Comparison of ENCODE assay signal across 30 cellular contexts in genomic region chr3:9812870-9813483, GRCh38.
"Had no signal": no experiment of that assay in that cellular context is flagged by ENCODE, and none has a peak within 500 bp of the region (broad histone marks: within the 10 kb centered on the region; RNA-seq: fewer than 3 reads in every experiment).

No MANE protein-coding gene starts in this region.

- H3K79me2 ChIP-seq: parathyroid adenoma had no signal

- H2AFZ ChIP-seq: neural progenitor cell, parathyroid adenoma had no signal

- H3K4me2 ChIP-seq: neural progenitor cell had no signal

- FAIRE-seq: astrocyte, kidney, small intestine had no signal

- H3K27me3 Mint-ChIP-seq: activated CD4-positive, alpha-beta T cell treated with anti-CD3 and anti-CD28 coated beads for 36 hours; effector memory CD8-positive, alpha-beta T cell; naive B cell had no signal

- H3K9me3 ChIP-seq: gastroesophageal sphincter, psoas muscle, sigmoid colon, transverse colon had no signal

- H3K27ac Mint-ChIP-seq: activated CD4-positive, alpha-beta T cell treated with anti-CD3 and anti-CD28 coated beads for 36 hours; immature natural killer cell; mesothelial cell of epicardium; neural progenitor cell; T-helper 2 cell treated with Interferon-gamma antibody and Interleukin-4, amounts not matched to agents 5 μg/mL and 100 μg/mL, for 36 hours had no signal

- H3K36me3 ChIP-seq: neural progenitor cell, transverse colon had no signal

- H3K4me3 ChIP-seq: gastroesophageal sphincter, neural progenitor cell, psoas muscle, sigmoid colon, transverse colon had no signal

- ATAC-seq: activated CD4-positive, alpha-beta T cell treated with anti-CD3 and anti-CD28 coated beads for 36 hours; effector memory CD8-positive, alpha-beta T cell; gastroesophageal sphincter; left colon; psoas muscle had no signal

- H3K27ac ChIP-seq: brain microvascular endothelial cell, gastroesophageal sphincter, neural progenitor cell, parathyroid adenoma, psoas muscle, sigmoid colon, transverse colon had no signal

- H3K4me3 Mint-ChIP-seq: activated CD4-positive, alpha-beta T cell treated with anti-CD3 and anti-CD28 coated beads for 36 hours; effector memory CD8-positive, alpha-beta T cell; immature natural killer cell; mesothelial cell of epicardium; neural progenitor cell; T-helper 2 cell treated with Interferon-gamma antibody and Interleukin-4, amounts not matched to agents 5 μg/mL and 100 μg/mL, for 36 hours had no signal

- H3K36me3 Mint-ChIP-seq: immature natural killer cell, naive B cell had no signal

- H3K27me3 ChIP-seq: brain microvascular endothelial cell, gastroesophageal sphincter, sigmoid colon, transverse colon had no signal

- H3K9ac ChIP-seq: neural progenitor cell, parathyroid adenoma had no signal

- DNase-seq: activated CD4-positive, alpha-beta T cell treated with anti-CD3 and anti-CD28 coated beads for 36 hours; activated CD4-positive, alpha-beta T cell treated with anti-CD3 and anti-CD28 coated beads, Interleukin-2, amount 50 U/mL, for 48 hours; activated CD4-positive, CD25-positive, alpha-beta regulatory T cell; activated CD8-positive, alpha-beta memory T cell treated with anti-CD3 and anti-CD28 coated beads for 24 hours; activated gamma-delta T cell treated with Interleukin-2 at 50 U/mL for 16 hours; activated naive CD4-positive, alpha-beta T cell treated with anti-CD3 and anti-CD28 coated beads, Interleukin-2, amount 50 U/mL, for 16 hours; amniotic stem cell; brain microvascular endothelial cell; cortex of kidney; effector memory CD8-positive, alpha-beta T cell; erythroblast; head of caudate nucleus; hypothalamus; immature natural killer cell; kidney; left colon; mammary epithelial cell; naive B cell; occipital lobe; psoas muscle; sigmoid colon; small intestine; stimulated activated naive CD4-positive, alpha-beta T cell treated with Interleukin-2 at 50 U/mL for 16 hours; transverse colon had no signal

- H3K9me3 Mint-ChIP-seq: effector memory CD8-positive, alpha-beta T cell; immature natural killer cell; mesothelial cell of epicardium; naive B cell; neural progenitor cell; T-helper 2 cell treated with Interferon-gamma antibody and Interleukin-4, amounts not matched to agents 5 μg/mL and 100 μg/mL, for 36 hours had no signal
